15 cellular contexts compared by ENCODE assay signal in the genomic region with DNA sequence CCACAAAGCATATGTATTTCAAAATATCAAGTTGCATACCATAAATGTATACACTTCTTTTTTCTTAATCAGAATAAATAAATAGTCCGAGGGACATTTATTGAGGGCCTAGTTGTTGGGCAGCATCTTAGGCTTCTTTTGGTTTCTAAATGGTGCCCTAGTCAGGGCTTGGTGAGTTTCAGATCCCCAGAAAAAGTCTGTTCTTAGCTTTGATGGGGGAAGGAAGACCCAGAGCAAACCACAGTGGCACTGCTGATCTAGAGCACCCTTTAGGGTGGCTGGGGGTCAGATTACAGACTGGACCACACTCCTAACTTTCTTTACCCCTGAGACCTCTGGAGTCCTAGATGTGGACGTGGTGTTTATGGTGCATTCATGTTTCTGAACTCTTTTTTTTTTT.
DNase-seq lines count a peak whose midpoint lies in the region; ATAC-seq, FAIRE-seq and TF ChIP-seq lines count a peak whose summit lies in the region.
"Had no signal": no experiment of that assay in that cellular context is flagged by ENCODE, and none has a peak within 500 bp of the region (broad histone marks: within the 10 kb centered on the region; RNA-seq: fewer than 3 reads in every experiment).

No MANE protein-coding gene starts in this region.

- no peak for FAIRE-seq in urothelium cell line (lab: Jason Lieb, UNC)
- FAIRE-seq: small intestine had no signal

- H3K9ac ChIP-seq in KMS-11: no peak overlapping the region

- DNase-seq in urothelium cell line (ENCODE audit: low spot score) (no peak), KBM-7 (no peak), posterior cingulate gyrus (no peak), NCI-H526 treated with DMSO at 0.1 percent for 48 hours (lab: John Stamatoyannopoulos, UW) (no peak)
- DNase-seq: activated T-cell treated with anti-CD3 and anti-CD28 coated beads, Interleukin-2, amount 50 U/mL, for 48 hours; central memory CD4-positive, alpha-beta T cell; kidney glomerular epithelial cell; NCI-H1417 treated with DMSO at 0.1 percent for 48 hours; nephron progenitor cell; small intestine had no signal

- peak overlapping the region; percentile 47 for H3K4me2 ChIP-seq in DOHH2 (ENCODE audit: low read length)
- H3K4me2 ChIP-seq in KMS-11: peak overlapping the region; percentile 61

- 0 out of 2 replicates have a peak overlapping the region, but pooled peaks have one; percentile 15 for H3K27ac ChIP-seq in DOHH2 (ENCODE audit: low read depth, low read length)
- H3K27ac ChIP-seq in KMS-11: peak overlapping the region; percentile 52; the same call in 1 of the 2 replicates

- H3K4me3 ChIP-seq in DOHH2 (ENCODE audit: low read length) (0 out of 2 replicates have a peak overlapping the region, but pooled peaks have one; percentile 15), KMS-11 (IDR thresholded peaks at IDR 0.05; ENCODE audit: insufficient read depth, low read depth, low read length) (no peak overlapping the region)

- ATAC-seq in GM19395 (IDR thresholded peaks at IDR 0.05; ENCODE audit: unreplicated experiment) (peak; percentile 80), HG02885 (IDR thresholded peaks at IDR 0.05; ENCODE audit: poor library complexity, unreplicated experiment) (peak; percentile 72)
- ATAC-seq: Panc1 had no signal

- no peaks in the 10 kb centered on the region for H3K9me3 ChIP-seq in DOHH2 (ENCODE audit: control insufficient read depth, insufficient read depth, low read length)

- TF ChIP-seq CTCF in DOHH2 (IDR thresholded peaks at IDR 0.05; ENCODE audit: low read depth, low read length, poor library complexity, severe bottlenecking) (no peak), KMS-11 (conservative IDR thresholded peaks at IDR 0.05; ENCODE audit: low read depth, low read length) (no peak)

- in situ Hi-C loops in KBM-7 (cut with MboI; ENCODE audit: low pct_unique_long_range_greater_than_20kb, low sequenced_read_pairs): no loop called here

- H3K4me1 ChIP-seq in DOHH2 (ENCODE audit: control insufficient read depth, low read length): peaks cover 88% of the 10 kb centered on the region
- peaks cover 86% of the 10 kb centered on the region for H3K4me1 ChIP-seq in KMS-11 (ENCODE audit: low read depth, poor library complexity, severe bottlenecking)

- H3K27me3 ChIP-seq in DOHH2 (ENCODE audit: control insufficient read depth, low read length) (no peaks in the 10 kb centered on the region), KMS-11 (ENCODE audit: insufficient read depth, low read depth) (no peaks in the 10 kb centered on the region)

- peaks cover 5% of the 10 kb centered on the region for H3F3A ChIP-seq in DOHH2 (ENCODE audit: control insufficient read depth, insufficient read depth)

- intact Hi-C loops in posterior cingulate gyrus (cut with DNase I): no loop called here

- H3K36me3 ChIP-seq in DOHH2 (ENCODE audit: control insufficient read depth, low read length) (peaks cover 52% of the 10 kb centered on the region), KMS-11 (ENCODE audit: insufficient read depth) (no peaks in the 10 kb centered on the region)

- H3K9me2 ChIP-seq in DOHH2 (replicated peaks; ENCODE audit: control insufficient read depth, low read length): no peaks in the 10 kb centered on the region

- H4K20me1 ChIP-seq in DOHH2 (ENCODE audit: control insufficient read depth, insufficient read depth, low read depth, low read length) (peaks cover 18% of the 10 kb centered on the region), KMS-11 (ENCODE audit: insufficient read depth) (peaks cover 10% of the 10 kb centered on the region; the same call in 1 of the 2 replicates)

- no peak overlapping the region for H2AFZ ChIP-seq in KMS-11 (ENCODE audit: low read depth)

- H3K79me2 ChIP-seq in DOHH2 (ENCODE audit: control insufficient read depth, low read length) (peaks cover 100% of the 10 kb centered on the region), KMS-11 (ENCODE audit: insufficient read depth, low read depth) (peaks cover 97% of the 10 kb centered on the region)
